16 cellular contexts compared by ENCODE assay signal in the genomic region with DNA sequence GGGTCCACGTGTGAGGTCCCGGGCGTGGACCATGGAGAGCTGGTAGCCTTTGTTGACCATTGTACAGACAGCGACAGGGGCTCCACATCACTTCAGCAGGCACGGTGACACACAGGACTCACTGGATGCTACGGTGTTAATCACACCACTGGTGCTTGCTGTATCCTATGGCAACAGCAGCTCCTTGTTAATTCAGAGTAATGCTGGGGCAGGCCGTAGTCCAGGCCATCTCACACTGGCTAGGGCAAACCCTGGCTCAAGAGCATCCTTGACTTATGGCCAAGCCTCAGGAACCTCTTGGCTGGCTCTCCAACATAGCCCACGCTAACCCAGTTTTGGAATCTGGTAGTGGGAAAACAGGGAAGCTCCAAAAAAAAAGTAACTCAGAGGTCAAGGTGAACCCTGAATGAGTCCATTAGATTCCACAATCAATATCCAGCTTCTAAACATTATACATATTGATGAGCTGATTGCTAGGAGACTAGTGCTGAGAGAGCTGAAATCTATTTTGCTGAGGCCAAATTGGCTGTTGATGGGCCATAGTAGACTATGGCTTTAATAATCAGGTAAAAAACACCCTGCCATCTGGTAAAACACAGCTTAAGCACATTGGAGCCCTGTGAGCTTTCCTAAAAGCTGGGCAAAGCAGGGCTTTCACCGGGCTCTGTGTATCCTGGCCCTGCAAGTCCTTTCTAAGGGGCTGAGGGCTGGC.
DNase-seq lines count a peak whose midpoint lies in the region; ATAC-seq and TF ChIP-seq lines count a peak whose summit lies in the region.
"Had no signal": no experiment of that assay in that cellular context is flagged by ENCODE, and none has a peak within 500 bp of the region (broad histone marks: within the 10 kb centered on the region; RNA-seq: fewer than 3 reads in every experiment).

No MANE protein-coding gene starts in this region.

- H3K27ac Mint-ChIP-seq in H9 = no peak overlapping the region; a peak in 1 of 7 replicates
- H3K27ac Mint-ChIP-seq: nephron progenitor cell, WTC11 had no signal

- no peak overlapping the region for H3K56ac ChIP-seq in H9 (ENCODE audit: insufficient read length, low read depth, low read length)

- H2BK20ac ChIP-seq in H9 (ENCODE audit: low read depth, low read length, poor library complexity, severe bottlenecking) = no peak overlapping the region

- no peaks in the 10 kb centered on the region for H3K36me3 ChIP-seq in neuronal stem cell (replicated peaks in 1 of 2; ENCODE audit: control insufficient read depth in 2 of 2, insufficient read depth in 2 of 2, low read length in 2 of 2)
- H3K36me3 ChIP-seq: gastrocnemius medialis had no signal

- whole genome bisulfite sequencing in H9 (ENCODE audit: extremely low coverage, insufficient read length, low lambda C conversion rate) = no CpG with 5 or more reads among the region's 9 CpGs
- WGBS in neuronal stem cell (ENCODE audit: extremely low coverage in 2 of 2, insufficient read length in 2 of 2, insufficient replicate concordance in 1 of 2), 2 donors = no CpG with 5 or more reads among the region's 9 CpGs

- no peak overlapping the region for H4K5ac ChIP-seq in H9 (ENCODE audit: insufficient read length, low read depth, low read length)

- H4K20me1 ChIP-seq in H9 (ENCODE audit: control insufficient read depth, insufficient read depth, insufficient read length) = no peaks in the 10 kb centered on the region

- no peak overlapping the region for H3K23ac ChIP-seq in H9 (ENCODE audit: insufficient read length, low read depth, low read length)
- H3K23ac ChIP-seq in neuronal stem cell (ENCODE audit: low read depth, low read length, poor library complexity) = no peak overlapping the region

- no peak overlapping the region for H3K14ac ChIP-seq in H9 (ENCODE audit: insufficient read depth, low read length)
- H3K14ac ChIP-seq in neuronal stem cell (ENCODE audit: low read length) = no peak overlapping the region

- ATAC-seq in HG03280 (IDR thresholded peaks at IDR 0.05; ENCODE audit: unreplicated experiment) = no peak
- ATAC-seq: gastrocnemius medialis, WTC11 had no signal

- no peak overlapping the region for H2AK5ac ChIP-seq in H9 (ENCODE audit: insufficient read length, low read length)
- H2AK5ac ChIP-seq in neuronal stem cell (ENCODE audit: low read depth, low read length) = no peak overlapping the region

- H3K79me1 ChIP-seq in H9 (ENCODE audit: insufficient read depth, low read depth, low read length, poor library complexity, severe bottlenecking) (no peaks in the 10 kb centered on the region), neuronal stem cell (ENCODE audit: low read depth, low read length) (no peaks in the 10 kb centered on the region)

- no peak overlapping the region for H2BK120ac ChIP-seq in H9 (ENCODE audit: low read depth, low read length, poor library complexity, severe bottlenecking)
- H2BK120ac ChIP-seq in neuronal stem cell (ENCODE audit: low read depth, low read length) = no peak overlapping the region

- H3K4me1 ChIP-seq in H9 (ENCODE audit: insufficient read depth, low read length) = no peaks in the 10 kb centered on the region
- peaks cover 6 to 10% of the 10 kb centered on the region in 2 donors for H3K4me1 ChIP-seq in neuronal stem cell (ENCODE audit: control insufficient read depth in 2 of 2, insufficient read depth in 1 of 2, low read depth in 1 of 2, low read length in 2 of 2)

- no peak overlapping the region for H4K91ac ChIP-seq in H9 (ENCODE audit: insufficient read length, low read depth, low read length)
- H4K91ac ChIP-seq in neuronal stem cell (ENCODE audit: low read depth, low read length, poor library complexity) = no peak overlapping the region

- H2BK12ac ChIP-seq in H9 (ENCODE audit: insufficient read length, low read depth, low read length) (no peak overlapping the region), neuronal stem cell (ENCODE audit: low read length) (no peak overlapping the region)

- no peaks in the 10 kb centered on the region for H3K79me2 ChIP-seq in H9 (ENCODE audit: insufficient read depth, low read length)

- H3K9ac ChIP-seq in H9 (ENCODE audit: extremely low read depth, insufficient read length, low read length) (no peak overlapping the region), neuronal stem cell (ENCODE audit: low read depth, low read length, poor library complexity) (no peak overlapping the region)

- H3K4ac ChIP-seq in H9 (ENCODE audit: low read depth, low read length) = no peak overlapping the region
- H3K4ac ChIP-seq in neuronal stem cell (ENCODE audit: low read length) = no peak overlapping the region

- H3K4me3 Mint-ChIP-seq in H9 = no peak overlapping the region
- H3K4me3 Mint-ChIP-seq: nephron progenitor cell, WTC11 had no signal

- H2BK15ac ChIP-seq in H9 (ENCODE audit: low read depth, low read length) = no peak overlapping the region
- no peak overlapping the region for H2BK15ac ChIP-seq in neuronal stem cell (ENCODE audit: low read length)

- H3K36me3 Mint-ChIP-seq in H9 (ENCODE audit: insufficient read depth in 1 of 3, low read depth in 3 of 3) = no peaks in the 10 kb centered on the region
- H3K36me3 Mint-ChIP-seq: WTC11 had no signal

- DNase-seq in DMS 273 (lab: John Stamatoyannopoulos, UW; ENCODE audit: unreplicated experiment) (peak; percentile 63), DMS 273 treated with DMSO at 0.1 percent for 48 hours (lab: John Stamatoyannopoulos, UW) (no peak), H9 (no peak), astrocyte of the hippocampus (ENCODE audit: low read depth, low spot score) (peak; percentile 69), neuronal stem cell (ENCODE audit: low spot score) (no peak), inferior parietal cortex (ENCODE audit: extremely low spot score) (no peak)
- no peak for DNase-seq in stimulated activated naive CD4-positive, alpha-beta T cell (lab: John Stamatoyannopoulos, UW)
- DNase-seq: activated T-cell treated with anti-CD3 and anti-CD28 coated beads, Interleukin-2, amount 50 U/mL, for 1 hour; effector CD4-positive, alpha-beta T cell; gastrocnemius medialis; NCI-H1105 treated with DMSO at 0.1 percent for 48 hours; nephron progenitor cell had no signal

- no peak overlapping the region for H2BK5ac ChIP-seq in H9 (ENCODE audit: insufficient read length, low read length)
- no peak overlapping the region for H2BK5ac ChIP-seq in neuronal stem cell (ENCODE audit: low read length)

- H3K23me2 ChIP-seq in H9 (ENCODE audit: insufficient read length, low read depth, low read length, poor library complexity, severe bottlenecking) = no peaks in the 10 kb centered on the region

- no peak overlapping the region for H3T11ph ChIP-seq in H9 (ENCODE audit: low read length)

- no peak overlapping the region for H3K4me3 ChIP-seq in neuronal stem cell (ENCODE audit: low read length in 2 of 2)
- H3K4me3 ChIP-seq: gastrocnemius medialis, skin epidermis had no signal

- H3K27me3 ChIP-seq in H9 (ENCODE audit: insufficient read depth, low read length) (no peaks in the 10 kb centered on the region), neuronal stem cell (ENCODE audit: control insufficient read depth in 3 of 3, insufficient read depth in 3 of 3, low read depth in 1 of 3, low read length in 3 of 3) (no peaks in the 10 kb centered on the region)
- H3K27me3 ChIP-seq: gastrocnemius medialis had no signal

- no peak overlapping the region for H4K8ac ChIP-seq in H9 (replicated peaks; ENCODE audit: insufficient read length, low read depth, low read length)
- H4K8ac ChIP-seq in neuronal stem cell (ENCODE audit: low read depth, low read length) = no peak overlapping the region

- no peak overlapping the region for H3K4me2 ChIP-seq in H9 (ENCODE audit: insufficient read depth, insufficient read length, low read length)
- H3K4me2 ChIP-seq in neuronal stem cell (ENCODE audit: insufficient read depth, low read length, poor library complexity, severe bottlenecking) = no peak overlapping the region

- no peak overlapping the region for H3K27ac ChIP-seq in H9 (ENCODE audit: insufficient read length, low read depth, low read length)
- no peak overlapping the region for H3K27ac ChIP-seq in neuronal stem cell (replicated peaks; ENCODE audit: low read length)
- H3K27ac ChIP-seq: 22Rv1, gastrocnemius medialis had no signal

- no peak for TF ChIP-seq CTCF in H9 (conservative IDR thresholded peaks at IDR 0.05)

- H3K18ac ChIP-seq in H9 (ENCODE audit: insufficient read length, low read depth, low read length) (peak overlapping the region; percentile 21), neuronal stem cell (ENCODE audit: low read length) (peak overlapping the region; percentile 16)

- H2AFZ ChIP-seq in H9 (ENCODE audit: low read length) = no peak overlapping the region
- no peak overlapping the region for H2AFZ ChIP-seq in neuronal stem cell (ENCODE audit: low read length)

- peaks cover 1% of the 10 kb centered on the region; the same call in 1 of the 2 replicates for H3K27me3 Mint-ChIP-seq in H9 (ENCODE audit: low read depth)

- H3K9me3 Mint-ChIP-seq in H9 = no peaks in the 10 kb centered on the region
- H3K9me3 Mint-ChIP-seq: nephron progenitor cell, WTC11 had no signal

- H3K9me3 ChIP-seq in H9 (ENCODE audit: control insufficient read depth, low read depth, low read length) = no peaks in the 10 kb centered on the region
- H3K9me3 ChIP-seq in neuronal stem cell (replicated peaks in 1 of 2; ENCODE audit: control insufficient read depth in 2 of 2, insufficient read depth in 1 of 2, low read depth in 1 of 2, low read length in 2 of 2) = peaks cover 0 to 3% of the 10 kb centered on the region in 2 donors
- H3K9me3 ChIP-seq: gastrocnemius medialis had no signal

- peaks cover 0 to 7% of the 10 kb centered on the region in 2 experiments; a peak in 2 of 4 replicates for H3K4me1 Mint-ChIP-seq in H9

Comparison
In these comparisons a context has a peak if more than half of its experiments do, and no peak if none do; other contexts are left out.
1. DNase-seq: peak in DMS 273 (single experiment) and astrocyte of the hippocampus (single experiment); none in DMS 273 treated with DMSO at 0.1 percent for 48 hours (single experiment), H9 (single experiment), neuronal stem cell (single experiment), stimulated activated naive CD4-positive, alpha-beta T cell (0 of 6) and inferior parietal cortex (single experiment).